Comparison of ENCODE assay signal across 14 cellular contexts in genomic region chr19:33311326-33311682, GRCh38. TPM values are rescaled to one million over a fixed set of nuclear protein-coding genes. Genes with fewer than 3 reads are reported as not detected.
DNase-seq lines count a peak whose midpoint lies in the region; ATAC-seq and TF ChIP-seq lines count a peak whose summit lies in the region.
"Had no signal": no experiment of that assay in that cellular context is flagged by ENCODE, and none has a peak within 500 bp of the region (broad histone marks: within the 10 kb centered on the region; RNA-seq: fewer than 3 reads in every experiment).

No MANE protein-coding gene starts in this region.

- H3K79me2 ChIP-seq in OCI-LY1 (ENCODE audit: insufficient read depth, low read length): no peaks in the 10 kb centered on the region

- H4K20me1 ChIP-seq in OCI-LY1 (ENCODE audit: insufficient read depth, low read length): no peaks in the 10 kb centered on the region

- TF ChIP-seq POLR2A in esophagus squamous epithelium (IDR thresholded peaks at IDR 0.05): no peak

- H3K9me3 Mint-ChIP-seq in activated CD4-positive, alpha-beta T cell treated with anti-CD3 and anti-CD28 coated beads, Interleukin-2, amount 10 ng/mL, durations not matched to agents 7 days and 5 days: no peaks in the 10 kb centered on the region
- H3K9me3 Mint-ChIP-seq in stimulated activated effector memory CD8-positive, alpha-beta T cell treated with anti-CD3 and anti-CD28 coated beads, Interleukin-12 subunit alpha, Interleukin-12 subunit beta, amount 100 ng/mL, for 72 hours: no peaks in the 10 kb centered on the region
- H3K9me3 Mint-ChIP-seq: IgD-negative memory B cell; stimulated activated naive CD8-positive, alpha-beta T cell treated with anti-CD3 and anti-CD28 coated beads, Interleukin-15, Interleukin-2, amounts not matched to agents 100 ng/mL and 50 ng/mL, for 24 hours had no signal

- H3K27me3 ChIP-seq in OCI-LY1 (ENCODE audit: insufficient read depth, low read length): peaks cover 5% of the 10 kb centered on the region; the same call in 1 of the 2 replicates
- H3K27me3 ChIP-seq in esophagus squamous epithelium: peaks cover 0 to 23% (median 0%) of the 10 kb centered on the region in 4 donors
- H3K27me3 ChIP-seq: SJCRH30 had no signal

- no peaks in the 10 kb centered on the region for H3K9me2 ChIP-seq in OCI-LY1 (ENCODE audit: low read depth, low read length)

- no peak overlapping the region for H3K9ac ChIP-seq in OCI-LY1 (ENCODE audit: low read length)

- CTCF ChIA-PET in activated CD4-positive, alpha-beta T cell treated with anti-CD3 and anti-CD28 coated beads, Interleukin-2, amount 10 ng/mL, durations not matched to agents 7 days and 5 days (lab: Charles Lee): interaction anchor here (1.5 kb wide), 1 partner anchor 14 kb away, joined by 4 read pairs; no protein-coding TSS in a partner anchor

- no peak overlapping the region for H3K27ac Mint-ChIP-seq in activated CD4-positive, alpha-beta T cell treated with anti-CD3 and anti-CD28 coated beads, Interleukin-2, amount 10 ng/mL, durations not matched to agents 7 days and 5 days
- H3K27ac Mint-ChIP-seq in stimulated activated effector memory CD8-positive, alpha-beta T cell treated with anti-CD3 and anti-CD28 coated beads, Interleukin-12 subunit alpha, Interleukin-12 subunit beta, amount 100 ng/mL, for 72 hours: no peak overlapping the region
- H3K27ac Mint-ChIP-seq: IgD-negative memory B cell; stimulated activated naive CD8-positive, alpha-beta T cell treated with anti-CD3 and anti-CD28 coated beads, Interleukin-15, Interleukin-2, amounts not matched to agents 100 ng/mL and 50 ng/mL, for 24 hours had no signal

- peak; percentile 31 for DNase-seq in activated CD4-positive, alpha-beta T cell treated with anti-CD3 and anti-CD28 coated beads for 48 hours
- DNase-seq in activated CD4-positive, alpha-beta T cell treated with anti-CD3 and anti-CD28 coated beads, Interleukin-2, amount 10 ng/mL, durations not matched to agents 7 days and 5 days: no peak
- DNase-seq in esophagus squamous epithelium (lab: John Stamatoyannopoulos, UW): no peak
- no peak for DNase-seq in stimulated activated effector memory CD8-positive, alpha-beta T cell treated with anti-CD3 and anti-CD28 coated beads, Interleukin-12 subunit alpha, Interleukin-12 subunit beta, amount 100 ng/mL, for 72 hours (ENCODE audit: low spot score in 2 of 2)
- no peak for DNase-seq in effector CD8-positive, alpha-beta T cell (lab: John Stamatoyannopoulos, UW)
- DNase-seq in NCI-H345 treated with DMSO at 0.1 percent for 48 hours (lab: John Stamatoyannopoulos, UW; ENCODE audit: unreplicated experiment): no peak
- no peak for DNase-seq in cardiac septum (ENCODE audit: low spot score)
- DNase-seq: ACHN, GDM1, SJCRH30 had no signal

- TF ChIP-seq CTCF in OCI-LY1 (IDR thresholded peaks at IDR 0.05; ENCODE audit: low read length) (peak; percentile 47; the same call in 1 of the 2 replicates), esophagus squamous epithelium (IDR thresholded peaks at IDR 0.05) (peak in 5 of 6 experiments; percentile 5 to 56 (median 28))

- no peaks in the 10 kb centered on the region for H3K9me3 ChIP-seq in OCI-LY1 (ENCODE audit: low read length)
- H3K9me3 ChIP-seq in esophagus squamous epithelium: no peaks in the 10 kb centered on the region
- H3K9me3 ChIP-seq: SJCRH30 had no signal

- intact Hi-C loops in esophagus squamous epithelium (cut with DNase I): no loop called here
- intact Hi-C loops in cardiac septum (cut with DNase I): no loop called here

- H3K27me3 Mint-ChIP-seq in activated CD4-positive, alpha-beta T cell treated with anti-CD3 and anti-CD28 coated beads, Interleukin-2, amount 10 ng/mL, durations not matched to agents 7 days and 5 days: peaks cover 6% of the 10 kb centered on the region

- H3K27ac ChIP-seq in OCI-LY1 (ENCODE audit: low read depth, low read length, poor library complexity, severe bottlenecking) (no peak overlapping the region), esophagus squamous epithelium (no peak overlapping the region)
- H3K27ac ChIP-seq: SJCRH30 had no signal

- no peak overlapping the region for H3K4me2 ChIP-seq in OCI-LY1 (ENCODE audit: low read length)

- no peaks in the 10 kb centered on the region for H3K36me3 Mint-ChIP-seq in activated CD4-positive, alpha-beta T cell treated with anti-CD3 and anti-CD28 coated beads, Interleukin-2, amount 10 ng/mL, durations not matched to agents 7 days and 5 days (ENCODE audit: low read depth)
- no peaks in the 10 kb centered on the region for H3K36me3 Mint-ChIP-seq in stimulated activated effector memory CD8-positive, alpha-beta T cell treated with anti-CD3 and anti-CD28 coated beads, Interleukin-12 subunit alpha, Interleukin-12 subunit beta, amount 100 ng/mL, for 72 hours
- H3K36me3 Mint-ChIP-seq: IgD-negative memory B cell had no signal

- H2AFZ ChIP-seq in OCI-LY1 (ENCODE audit: low read length): no peak overlapping the region

- no peaks in the 10 kb centered on the region for H3K4me1 Mint-ChIP-seq in activated CD4-positive, alpha-beta T cell treated with anti-CD3 and anti-CD28 coated beads, Interleukin-2, amount 10 ng/mL, durations not matched to agents 7 days and 5 days
- H3K4me1 Mint-ChIP-seq in stimulated activated effector memory CD8-positive, alpha-beta T cell treated with anti-CD3 and anti-CD28 coated beads, Interleukin-12 subunit alpha, Interleukin-12 subunit beta, amount 100 ng/mL, for 72 hours: no peaks in the 10 kb centered on the region
- H3K4me1 Mint-ChIP-seq: IgD-negative memory B cell had no signal

- ATAC-seq in stimulated activated effector memory CD8-positive, alpha-beta T cell treated with anti-CD3 and anti-CD28 coated beads, Interleukin-12 subunit alpha, Interleukin-12 subunit beta, amount 100 ng/mL, for 72 hours: peak; percentile 39

- H3K36me3 ChIP-seq in OCI-LY1 (ENCODE audit: insufficient read depth, low read length) (no peaks in the 10 kb centered on the region), esophagus squamous epithelium (no peaks in the 10 kb centered on the region)
- H3K36me3 ChIP-seq: SJCRH30 had no signal

- H3K4me1 ChIP-seq in OCI-LY1 (ENCODE audit: insufficient read depth, low read length, severe bottlenecking) (no peaks in the 10 kb centered on the region), esophagus squamous epithelium (peaks cover 0 to 19% (median 2%) of the 10 kb centered on the region in 3 donors)
- H3K4me1 ChIP-seq: SJCRH30 had no signal

- POLR2A ChIA-PET in activated CD4-positive, alpha-beta T cell treated with anti-CD3 and anti-CD28 coated beads, Interleukin-2, amount 10 ng/mL, durations not matched to agents 7 days and 5 days (lab: Charles Lee): no interaction called here

- no CpG with 5 or more reads among the region's 4 CpGs for WGBS in esophagus squamous epithelium, 2 donors

- no peak overlapping the region for H3K4me3 Mint-ChIP-seq in activated CD4-positive, alpha-beta T cell treated with anti-CD3 and anti-CD28 coated beads, Interleukin-2, amount 10 ng/mL, durations not matched to agents 7 days and 5 days
- no peak overlapping the region for H3K4me3 Mint-ChIP-seq in stimulated activated effector memory CD8-positive, alpha-beta T cell treated with anti-CD3 and anti-CD28 coated beads, Interleukin-12 subunit alpha, Interleukin-12 subunit beta, amount 100 ng/mL, for 72 hours
- H3K4me3 Mint-ChIP-seq: IgD-negative memory B cell; stimulated activated naive CD8-positive, alpha-beta T cell treated with anti-CD3 and anti-CD28 coated beads, Interleukin-15, Interleukin-2, amounts not matched to agents 100 ng/mL and 50 ng/mL, for 24 hours had no signal

- H3K4me3 ChIP-seq in OCI-LY1 (ENCODE audit: low read depth, low read length, poor library complexity, severe bottlenecking) (no peak overlapping the region), esophagus squamous epithelium (no peak overlapping the region)
- H3K4me3 ChIP-seq: SJCRH30 had no signal

- H3F3A ChIP-seq in OCI-LY1 (ENCODE audit: insufficient read depth, low read length): no peaks in the 10 kb centered on the region

RNA-seq across cellular contexts. Expression of gene CEBPA, which starts 9.0 kb away (rescaled TPM):
- under 1 TPM; 0.10 TPM for total RNA-seq in activated CD4-positive, alpha-beta T cell treated with anti-CD3 and anti-CD28 coated beads, Interleukin-2, amount 10 ng/mL, durations not matched to agents 7 days and 5 days
- 10 to 100 TPM; 27.1 to 33.5 (median 31.5) TPM for total RNA-seq in esophagus squamous epithelium
- total RNA-seq in cardiac septum: 2.3 TPM
- total RNA-seq: endothelial cell of umbilical vein had no signal
